In genomic region chr11:57514538-57515331, GRCh38 we compare ENCODE assay signal across 8 cellular contexts.
DNase-seq lines count a peak whose midpoint lies in the region; ATAC-seq and TF ChIP-seq lines count a peak whose summit lies in the region.

No MANE protein-coding gene starts in this region.

- no peak for TF ChIP-seq CTCF in C4-2B (conservative IDR thresholded peaks at IDR 0.05)
- no peak for TF ChIP-seq CTCF in astrocyte of the spinal cord (IDR thresholded peaks at IDR 0.05; ENCODE audit: low read depth, low read length)

- in situ Hi-C loops in astrocyte of the spinal cord (cut with HindIII; ENCODE audit: low sequenced_read_pairs): no loop called here

- peak; percentile 13 for DNase-seq in HK-2 (ENCODE audit: unreplicated experiment)
- peak; percentile 36 for DNase-seq in SW480 (ENCODE audit: low spot score)
- DNase-seq in astrocyte of the spinal cord (ENCODE audit: low read depth, low spot score): peak; percentile 30
- peak; percentile 67 for DNase-seq in iPS-NIHi7 (ENCODE audit: extremely low spot score)
- DNase-seq in stimulated activated CD4-positive, alpha-beta T cell treated with anti-CD3 and anti-CD28 coated beads, Interleukin-15, amount 100 ng/mL, for 24 hours: peak; percentile 76
- no peak for DNase-seq in 8988T

- peak overlapping the region; percentile 71 for H3K4me3 ChIP-seq in astrocyte of the spinal cord (ENCODE audit: low read depth, low read length)

- ATAC-seq in GM19372 (IDR thresholded peaks at IDR 0.05; ENCODE audit: low read depth, unreplicated experiment): peak; percentile 37

- peak overlapping the region; percentile 95 for H3K27ac ChIP-seq in C4-2B
